In the genomic region with DNA sequence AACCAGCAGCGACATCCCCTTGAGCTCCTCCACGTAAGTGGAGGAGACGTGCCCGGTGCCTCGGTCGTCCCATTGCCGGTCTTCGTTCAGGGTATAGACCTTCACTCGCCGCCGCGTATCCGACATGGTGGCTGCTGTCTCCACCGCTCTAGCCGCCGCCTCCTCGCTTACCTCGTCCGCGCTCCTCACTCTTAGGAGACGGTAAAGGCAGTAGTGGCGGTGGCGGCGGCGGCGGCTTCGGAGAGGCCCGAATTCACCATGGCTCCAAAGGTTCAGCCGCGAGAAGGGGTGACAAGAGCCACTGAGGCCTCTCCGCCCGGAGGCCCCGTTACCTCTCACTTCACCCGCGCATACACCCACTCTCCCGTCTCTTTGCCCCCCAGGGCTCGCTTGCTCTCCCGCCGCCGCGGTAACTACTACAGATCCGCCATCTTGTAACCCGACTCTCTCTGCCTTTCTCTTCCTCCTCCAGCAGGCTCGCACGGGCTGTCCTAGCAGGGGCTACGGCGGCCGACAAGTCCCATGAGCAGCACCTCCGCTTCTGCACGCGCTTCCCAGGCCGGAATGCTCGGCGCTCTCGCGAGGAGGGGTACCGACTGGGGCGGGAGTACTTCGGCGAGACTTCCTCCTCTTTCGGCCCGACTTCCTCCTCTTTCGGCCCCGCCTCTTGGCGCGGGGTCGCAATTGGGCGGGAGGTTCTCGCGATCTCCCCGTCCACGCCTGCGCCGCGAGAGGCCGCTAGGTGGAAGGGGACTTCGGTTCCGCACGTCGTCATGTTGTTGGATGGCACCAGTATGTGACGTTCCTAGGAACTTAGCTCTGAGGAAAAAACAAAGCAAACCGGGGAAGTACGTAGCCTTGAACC, we compare ENCODE assay signal across 1 cellular context.
TF ChIP-seq lines count a peak whose summit lies in the region.

PPP4R3B (minus strand) TSS at position 463 of the 865 bp plus-strand sequence; CDS start at position 126, 337 bp downstream.

TF ChIP-seq in HepG2, 621 proteins besides CTCF, POLR2A, EP300 and RAD21 (continued from another document and continues in another):
- TF ChIP-seq ZNF660 (CRISPR knock-in tag; IDR thresholded peaks at IDR 0.05; ENCODE audit: borderline replicate concordance, low read depth) = 0 out of 2 replicates have a peak, but pooled peaks have one; percentile 2
- peak; percentile 99 for TF ChIP-seq ZSCAN31 (CRISPR knock-in tag; IDR thresholded peaks at IDR 0.05; ENCODE audit: low read depth)
- no peak for TF ChIP-seq DZIP1 (CRISPR knock-in tag; IDR thresholded peaks at IDR 0.05)
- TF ChIP-seq, protein P1, sequence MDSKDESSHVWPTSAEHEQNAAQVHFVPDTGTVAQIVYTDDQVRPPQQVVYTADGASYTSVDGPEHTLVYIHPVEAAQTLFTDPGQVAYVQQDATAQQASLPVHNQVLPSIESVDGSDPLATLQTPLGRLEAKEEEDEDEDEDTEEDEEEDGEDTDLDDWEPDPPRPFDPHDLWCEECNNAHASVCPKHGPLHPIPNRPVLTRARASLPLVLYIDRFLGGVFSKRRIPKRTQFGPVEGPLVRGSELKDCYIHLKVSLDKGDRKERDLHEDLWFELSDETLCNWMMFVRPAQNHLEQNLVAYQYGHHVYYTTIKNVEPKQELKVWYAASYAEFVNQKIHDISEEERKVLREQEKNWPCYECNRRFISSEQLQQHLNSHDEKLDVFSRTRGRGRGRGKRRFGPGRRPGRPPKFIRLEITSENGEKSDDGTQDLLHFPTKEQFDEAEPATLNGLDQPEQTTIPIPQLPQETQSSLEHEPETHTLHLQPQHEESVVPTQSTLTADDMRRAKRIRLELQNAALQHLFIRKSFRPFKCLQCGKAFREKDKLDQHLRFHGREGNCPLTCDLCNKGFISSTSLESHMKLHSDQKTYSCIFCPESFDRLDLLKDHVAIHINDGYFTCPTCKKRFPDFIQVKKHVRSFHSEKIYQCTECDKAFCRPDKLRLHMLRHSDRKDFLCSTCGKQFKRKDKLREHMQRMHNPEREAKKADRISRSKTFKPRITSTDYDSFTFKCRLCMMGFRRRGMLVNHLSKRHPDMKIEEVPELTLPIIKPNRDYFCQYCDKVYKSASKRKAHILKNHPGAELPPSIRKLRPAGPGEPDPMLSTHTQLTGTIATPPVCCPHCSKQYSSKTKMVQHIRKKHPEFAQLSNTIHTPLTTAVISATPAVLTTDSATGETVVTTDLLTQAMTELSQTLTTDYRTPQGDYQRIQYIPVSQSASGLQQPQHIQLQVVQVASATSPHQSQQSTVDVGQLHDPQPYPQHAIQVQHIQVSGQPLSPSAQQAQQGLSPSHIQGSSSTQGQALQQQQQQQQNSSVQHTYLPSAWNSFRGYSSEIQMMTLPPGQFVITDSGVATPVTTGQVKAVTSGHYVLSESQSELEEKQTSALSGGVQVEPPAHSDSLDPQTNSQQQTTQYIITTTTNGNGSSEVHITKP (CRISPR knock-in tag; IDR thresholded peaks at IDR 0.05; ENCODE audit: low read depth) = peak; percentile 67; the same call in 1 of the 2 replicates
- TF ChIP-seq HDAC1 (CRISPR knock-in tag; IDR thresholded peaks at IDR 0.05) = peak; percentile 91
- no peak for TF ChIP-seq TRIM24 (CRISPR knock-in tag; IDR thresholded peaks at IDR 0.05)
- TF ChIP-seq ARNTL (CRISPR knock-in tag; IDR thresholded peaks at IDR 0.05) = peak; percentile 69
- TF ChIP-seq PPARG (CRISPR knock-in tag; conservative IDR thresholded peaks at IDR 0.05) = peak; percentile 83
- TF ChIP-seq, protein P2, sequence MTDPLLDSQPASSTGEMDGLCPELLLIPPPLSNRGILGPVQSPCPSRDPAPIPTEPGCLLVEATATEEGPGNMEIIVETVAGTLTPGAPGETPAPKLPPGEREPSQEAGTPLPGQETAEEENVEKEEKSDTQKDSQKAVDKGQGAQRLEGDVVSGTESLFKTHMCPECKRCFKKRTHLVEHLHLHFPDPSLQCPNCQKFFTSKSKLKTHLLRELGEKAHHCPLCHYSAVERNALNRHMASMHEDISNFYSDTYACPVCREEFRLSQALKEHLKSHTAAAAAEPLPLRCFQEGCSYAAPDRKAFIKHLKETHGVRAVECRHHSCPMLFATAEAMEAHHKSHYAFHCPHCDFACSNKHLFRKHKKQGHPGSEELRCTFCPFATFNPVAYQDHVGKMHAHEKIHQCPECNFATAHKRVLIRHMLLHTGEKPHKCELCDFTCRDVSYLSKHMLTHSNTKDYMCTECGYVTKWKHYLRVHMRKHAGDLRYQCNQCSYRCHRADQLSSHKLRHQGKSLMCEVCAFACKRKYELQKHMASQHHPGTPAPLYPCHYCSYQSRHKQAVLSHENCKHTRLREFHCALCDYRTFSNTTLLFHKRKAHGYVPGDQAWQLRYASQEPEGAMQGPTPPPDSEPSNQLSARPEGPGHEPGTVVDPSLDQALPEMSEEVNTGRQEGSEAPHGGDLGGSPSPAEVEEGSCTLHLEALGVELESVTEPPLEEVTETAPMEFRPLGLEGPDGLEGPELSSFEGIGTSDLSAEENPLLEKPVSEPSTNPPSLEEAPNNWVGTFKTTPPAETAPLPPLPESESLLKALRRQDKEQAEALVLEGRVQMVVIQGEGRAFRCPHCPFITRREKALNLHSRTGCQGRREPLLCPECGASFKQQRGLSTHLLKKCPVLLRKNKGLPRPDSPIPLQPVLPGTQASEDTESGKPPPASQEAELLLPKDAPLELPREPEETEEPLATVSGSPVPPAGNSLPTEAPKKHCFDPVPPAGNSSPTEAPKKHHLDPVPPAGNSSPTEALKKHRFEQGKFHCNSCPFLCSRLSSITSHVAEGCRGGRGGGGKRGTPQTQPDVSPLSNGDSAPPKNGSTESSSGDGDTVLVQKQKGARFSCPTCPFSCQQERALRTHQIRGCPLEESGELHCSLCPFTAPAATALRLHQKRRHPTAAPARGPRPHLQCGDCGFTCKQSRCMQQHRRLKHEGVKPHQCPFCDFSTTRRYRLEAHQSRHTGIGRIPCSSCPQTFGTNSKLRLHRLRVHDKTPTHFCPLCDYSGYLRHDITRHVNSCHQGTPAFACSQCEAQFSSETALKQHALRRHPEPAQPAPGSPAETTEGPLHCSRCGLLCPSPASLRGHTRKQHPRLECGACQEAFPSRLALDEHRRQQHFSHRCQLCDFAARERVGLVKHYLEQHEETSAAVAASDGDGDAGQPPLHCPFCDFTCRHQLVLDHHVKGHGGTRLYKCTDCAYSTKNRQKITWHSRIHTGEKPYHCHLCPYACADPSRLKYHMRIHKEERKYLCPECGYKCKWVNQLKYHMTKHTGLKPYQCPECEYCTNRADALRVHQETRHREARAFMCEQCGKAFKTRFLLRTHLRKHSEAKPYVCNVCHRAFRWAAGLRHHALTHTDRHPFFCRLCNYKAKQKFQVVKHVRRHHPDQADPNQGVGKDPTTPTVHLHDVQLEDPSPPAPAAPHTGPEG (CRISPR knock-in tag; IDR thresholded peaks at IDR 0.05) = no peak; the same call in 1 of the 2 replicates
- TF ChIP-seq, protein P3, sequence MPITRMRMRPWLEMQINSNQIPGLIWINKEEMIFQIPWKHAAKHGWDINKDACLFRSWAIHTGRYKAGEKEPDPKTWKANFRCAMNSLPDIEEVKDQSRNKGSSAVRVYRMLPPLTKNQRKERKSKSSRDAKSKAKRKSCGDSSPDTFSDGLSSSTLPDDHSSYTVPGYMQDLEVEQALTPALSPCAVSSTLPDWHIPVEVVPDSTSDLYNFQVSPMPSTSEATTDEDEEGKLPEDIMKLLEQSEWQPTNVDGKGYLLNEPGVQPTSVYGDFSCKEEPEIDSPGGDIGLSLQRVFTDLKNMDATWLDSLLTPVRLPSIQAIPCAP (CRISPR knock-in tag; IDR thresholded peaks at IDR 0.05; ENCODE audit: low read depth) = no peak
- TF ChIP-seq ZNF383 (CRISPR knock-in tag; IDR thresholded peaks at IDR 0.05; ENCODE audit: borderline replicate concordance) = no peak
- TF ChIP-seq DNMT1 (CRISPR knock-in tag; IDR thresholded peaks at IDR 0.05) = 0 out of 2 replicates have a peak, but pooled peaks have one; percentile 64
- peak; percentile 86 for TF ChIP-seq MIER2 (CRISPR knock-in tag; IDR thresholded peaks at IDR 0.05)
- TF ChIP-seq ZFAT (CRISPR knock-in tag; conservative IDR thresholded peaks at IDR 0.05) = peak; percentile 72; the same call in 1 of the 2 replicates
- TF ChIP-seq, protein P4, sequence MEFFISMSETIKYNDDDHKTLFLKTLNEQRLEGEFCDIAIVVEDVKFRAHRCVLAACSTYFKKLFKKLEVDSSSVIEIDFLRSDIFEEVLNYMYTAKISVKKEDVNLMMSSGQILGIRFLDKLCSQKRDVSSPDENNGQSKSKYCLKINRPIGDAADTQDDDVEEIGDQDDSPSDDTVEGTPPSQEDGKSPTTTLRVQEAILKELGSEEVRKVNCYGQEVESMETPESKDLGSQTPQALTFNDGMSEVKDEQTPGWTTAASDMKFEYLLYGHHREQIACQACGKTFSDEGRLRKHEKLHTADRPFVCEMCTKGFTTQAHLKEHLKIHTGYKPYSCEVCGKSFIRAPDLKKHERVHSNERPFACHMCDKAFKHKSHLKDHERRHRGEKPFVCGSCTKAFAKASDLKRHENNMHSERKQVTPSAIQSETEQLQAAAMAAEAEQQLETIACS (CRISPR knock-in tag; IDR thresholded peaks at IDR 0.05) = peak; percentile 72
- TF ChIP-seq ZNF709 (CRISPR knock-in tag; IDR thresholded peaks at IDR 0.05) = peak; percentile 91
- TF ChIP-seq ZNF350 (CRISPR knock-in tag; IDR thresholded peaks at IDR 0.05; ENCODE audit: borderline replicate concordance, low read depth) = peak; percentile 99
- no peak for TF ChIP-seq DMTF1 (CRISPR knock-in tag; IDR thresholded peaks at IDR 0.05)
- TF ChIP-seq, protein P5, sequence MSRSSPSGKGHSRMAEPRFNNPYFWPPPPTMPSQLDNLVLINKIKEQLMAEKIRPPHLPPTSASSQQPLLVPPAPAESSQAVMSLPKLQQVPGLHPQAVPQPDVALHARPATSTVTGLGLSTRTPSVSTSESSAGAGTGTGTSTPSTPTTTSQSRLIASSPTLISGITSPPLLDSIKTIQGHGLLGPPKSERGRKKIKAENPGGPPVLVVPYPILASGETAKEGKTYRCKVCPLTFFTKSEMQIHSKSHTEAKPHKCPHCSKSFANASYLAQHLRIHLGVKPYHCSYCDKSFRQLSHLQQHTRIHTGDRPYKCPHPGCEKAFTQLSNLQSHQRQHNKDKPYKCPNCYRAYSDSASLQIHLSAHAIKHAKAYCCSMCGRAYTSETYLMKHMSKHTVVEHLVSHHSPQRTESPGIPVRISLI (CRISPR knock-in tag; IDR thresholded peaks at IDR 0.05; ENCODE audit: borderline replicate concordance) = peak; percentile 53; the same call in 1 of the 2 replicates
- peak; percentile 88; the same call in 1 of the 2 replicates for TF ChIP-seq ZKSCAN8 (CRISPR knock-in tag; IDR thresholded peaks at IDR 0.05; ENCODE audit: borderline replicate concordance)
- peak; percentile 86 for TF ChIP-seq NR2C2 (CRISPR knock-in tag; IDR thresholded peaks at IDR 0.05; ENCODE audit: borderline replicate concordance)
- TF ChIP-seq BRD4 (CRISPR knock-in tag; IDR thresholded peaks at IDR 0.05) = peak; percentile 96
- no peak for TF ChIP-seq PAWR (CRISPR knock-in tag; IDR thresholded peaks at IDR 0.05; ENCODE audit: borderline replicate concordance)
- peak; percentile 100 for TF ChIP-seq ZNF747 (CRISPR knock-in tag; IDR thresholded peaks at IDR 0.05; ENCODE audit: borderline replicate concordance)
- TF ChIP-seq KMT2B (CRISPR knock-in tag; IDR thresholded peaks at IDR 0.05) = peak; percentile 98
- peak; percentile 66; the same call in 1 of the 2 replicates for TF ChIP-seq E2F2 (CRISPR knock-in tag; IDR thresholded peaks at IDR 0.05; ENCODE audit: borderline replicate concordance)
- TF ChIP-seq MATR3 (CRISPR knock-in tag; IDR thresholded peaks at IDR 0.05) = no peak
- TF ChIP-seq JUN (CRISPR knock-in tag; IDR thresholded peaks at IDR 0.05) = no peak; the same call in 1 of the 2 replicates
- TF ChIP-seq, protein P6, sequence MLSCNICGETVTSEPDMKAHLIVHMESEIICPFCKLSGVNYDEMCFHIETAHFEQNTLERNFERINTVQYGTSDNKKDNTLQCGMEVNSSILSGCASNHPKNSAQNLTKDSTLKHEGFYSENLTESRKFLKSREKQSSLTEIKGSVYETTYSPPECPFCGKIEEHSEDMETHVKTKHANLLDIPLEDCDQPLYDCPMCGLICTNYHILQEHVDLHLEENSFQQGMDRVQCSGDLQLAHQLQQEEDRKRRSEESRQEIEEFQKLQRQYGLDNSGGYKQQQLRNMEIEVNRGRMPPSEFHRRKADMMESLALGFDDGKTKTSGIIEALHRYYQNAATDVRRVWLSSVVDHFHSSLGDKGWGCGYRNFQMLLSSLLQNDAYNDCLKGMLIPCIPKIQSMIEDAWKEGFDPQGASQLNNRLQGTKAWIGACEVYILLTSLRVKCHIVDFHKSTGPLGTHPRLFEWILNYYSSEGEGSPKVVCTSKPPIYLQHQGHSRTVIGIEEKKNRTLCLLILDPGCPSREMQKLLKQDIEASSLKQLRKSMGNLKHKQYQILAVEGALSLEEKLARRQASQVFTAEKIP (CRISPR knock-in tag; IDR thresholded peaks at IDR 0.05; ENCODE audit: borderline replicate concordance) = no peak
